8 cellular contexts compared by ENCODE assay signal in the genomic region with DNA sequence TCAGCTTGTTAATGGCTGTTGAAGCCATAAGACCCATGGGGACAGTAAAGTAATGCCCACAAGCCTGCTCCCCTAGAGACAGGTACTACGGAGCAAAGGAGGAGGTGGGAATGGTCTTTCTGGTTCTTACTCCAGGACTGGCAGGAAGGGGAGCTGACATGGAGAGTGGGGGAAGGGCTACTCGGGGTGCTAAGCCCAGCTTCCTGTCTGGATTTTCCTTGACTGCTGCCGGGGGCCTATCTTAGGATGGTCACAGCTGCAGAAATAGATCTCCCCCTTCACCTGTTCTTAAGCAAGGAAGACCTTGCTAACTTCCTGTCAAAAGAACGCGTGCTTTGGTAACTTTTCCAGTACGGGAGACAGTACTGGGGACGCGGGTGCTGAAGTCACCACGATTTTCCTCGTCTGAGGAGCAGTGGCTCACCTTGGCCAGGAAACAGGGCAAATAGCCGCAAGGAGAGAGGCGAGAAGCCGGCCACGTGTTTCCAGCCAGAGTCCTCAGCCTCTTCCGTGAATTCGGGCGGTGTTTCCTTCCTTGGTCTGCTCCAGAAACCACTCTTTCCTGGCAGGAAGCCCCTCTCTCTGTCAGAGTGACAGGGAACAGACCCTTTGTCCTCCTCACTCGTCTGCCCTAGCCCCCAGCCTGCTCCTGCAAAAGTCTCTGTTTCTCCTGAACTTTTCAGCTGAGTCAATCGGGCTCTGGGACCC. TPM values are rescaled to one million over a fixed set of nuclear protein-coding genes. Genes with fewer than 3 reads are reported as not detected.
A peak's percentile ranks its signal among the peaks of the same experiment; 100 is the strongest.
DNase-seq lines count a peak whose midpoint lies in the region; ATAC-seq, FAIRE-seq and TF ChIP-seq lines count a peak whose summit lies in the region.

No MANE protein-coding gene starts in this region.

- H3K4me1 ChIP-seq in mononuclear cell (ENCODE audit: insufficient read depth, low read length) = peaks cover 56% of the 10 kb centered on the region

- DNase-seq in activated effector memory CD4-positive, alpha-beta T cell treated with anti-CD3 and anti-CD28 coated beads, Interleukin-2, amount 50 U/mL, for 16 hours = peak; percentile 59
- DNase-seq in activated effector memory CD4-positive, alpha-beta T cell treated with Interleukin-2 at 50 U/mL for 16 hours = no peak
- DNase-seq in bronchial epithelial cell (ENCODE audit: low read depth) (no peak), urothelium cell line (ENCODE audit: low spot score) (no peak), NCI-H82 treated with DMSO at 0.1 percent for 48 hours (lab: John Stamatoyannopoulos, UW; ENCODE audit: unreplicated experiment) (no peak), foreskin melanocyte (no peak)

- H3K27me3 ChIP-seq in bronchial epithelial cell (ENCODE audit: control insufficient read depth, insufficient read depth, low read length) (peaks cover 5% of the 10 kb centered on the region), mononuclear cell (ENCODE audit: insufficient read depth, low read length) (peaks cover 8% of the 10 kb centered on the region)

- TF ChIP-seq CTCF in bronchial epithelial cell (IDR thresholded peaks at IDR 0.05; ENCODE audit: insufficient read depth, low read length, severe bottlenecking) = no peak

- ATAC-seq in GM21529 (IDR thresholded peaks at IDR 0.05; ENCODE audit: unreplicated experiment) = no peak

- H3K9me3 ChIP-seq in mononuclear cell (ENCODE audit: low read depth, low read length) = no peaks in the 10 kb centered on the region

- H3K36me3 ChIP-seq in bronchial epithelial cell (ENCODE audit: control insufficient read depth, insufficient read depth, low read length) = no peaks in the 10 kb centered on the region

- peak overlapping the region; percentile 44 for H3K4me3 ChIP-seq in bronchial epithelial cell (ENCODE audit: low read depth, low read length)
- peak overlapping the region; percentile 48 for H3K4me3 ChIP-seq in mononuclear cell (ENCODE audit: low read length)

- no peak for FAIRE-seq in bronchial epithelial cell (lab: Jason Lieb, UNC)
- FAIRE-seq in urothelium cell line (lab: Jason Lieb, UNC) = peak; percentile 52

RNA-seq across cellular contexts. Expression of gene PRR29, which starts 0.7 kb away (rescaled TPM):
- not detected in 2 replicates for total RNA-seq in bronchial epithelial cell
- 0.21 TPM for total RNA-seq in mononuclear cell

RNA-seq across cellular contexts. Expression of gene ICAM2, which starts 22.9 kb away (rescaled TPM):
- total RNA-seq in bronchial epithelial cell = 0.26 and 0.90 TPM in 2 replicates
- 40.1 TPM for total RNA-seq in mononuclear cell

RNA-seq across cellular contexts. Expression of gene SCN4A, which starts 24.8 kb away (rescaled TPM):
- total RNA-seq in bronchial epithelial cell (under 0.01 and 0.90 TPM in 2 replicates), mononuclear cell (under 0.01 TPM)

Comparison
In these comparisons a context has a peak if more than half of its experiments do, and no peak if none do; other contexts are left out.
1. RNA of gene ICAM2, which starts 22.9 kb away (total RNA-seq): 40.1 TPM in mononuclear cell (single experiment); 0.26 to 0.90 TPM in bronchial epithelial cell; every median in the first group is over 10 times any median in the second.